Comparison of ENCODE assay signal across 9 cellular contexts in the genomic region with DNA sequence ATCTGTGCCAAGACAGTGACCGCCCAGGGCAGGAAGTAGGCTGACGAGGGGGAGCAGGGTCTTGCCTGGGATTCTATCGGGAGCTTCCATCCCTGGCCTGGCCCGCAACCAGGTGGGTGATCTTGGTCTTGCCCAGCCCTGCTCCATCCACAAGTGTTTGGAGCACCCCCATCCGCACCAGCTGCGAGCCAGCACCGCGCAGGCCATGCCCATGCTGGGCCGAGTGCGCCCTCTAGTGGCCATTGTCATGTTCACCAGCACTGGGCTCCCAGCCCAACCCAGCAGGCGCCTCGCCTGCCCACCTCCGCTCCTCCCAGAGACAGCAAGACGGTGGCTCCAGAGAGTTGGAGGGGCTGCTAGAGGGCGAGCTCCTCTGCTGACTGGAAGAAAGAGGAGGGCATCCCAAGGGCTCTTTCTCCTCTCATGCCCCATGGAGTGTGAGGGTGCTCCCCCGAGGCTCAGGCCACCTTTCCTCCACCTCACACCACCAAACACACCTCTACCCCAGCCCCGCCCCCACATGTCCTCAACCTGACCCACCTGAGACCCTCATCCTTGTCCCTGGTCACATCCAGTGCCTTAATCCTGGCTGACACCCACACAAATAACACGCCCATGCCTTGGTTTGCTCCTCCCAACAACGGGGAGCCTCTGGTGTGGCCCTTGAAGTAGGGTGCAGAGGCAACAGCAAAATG. TPM values are rescaled to one million over a fixed set of nuclear protein-coding genes. Genes with fewer than 3 reads are reported as not detected.
DNase-seq lines count a peak whose midpoint lies in the region; ATAC-seq, FAIRE-seq and TF ChIP-seq lines count a peak whose summit lies in the region.
"Had no signal": no experiment of that assay in that cellular context is flagged by ENCODE, and none has a peak within 500 bp of the region (broad histone marks: within the 10 kb centered on the region; RNA-seq: fewer than 3 reads in every experiment).

No MANE protein-coding gene starts in this region.

- H2AFZ ChIP-seq in PC-3 (ENCODE audit: low read length) = no peak overlapping the region; the same call in 1 of the 2 replicates

- peak; percentile 92 for DNase-seq in D721Med (ENCODE audit: insufficient read length, low spot score)
- peak; percentile 62 for DNase-seq in HTR-8/SVneo (ENCODE audit: insufficient read length, low spot score)
- DNase-seq in PC-3 = peak; percentile 78
- peak; percentile 89 for DNase-seq in activated T-cell treated with anti-CD3 and anti-CD28 coated beads, Interleukin-2, amount 50 U/mL, for 24 hours
- peak; percentile 50 for DNase-seq in fibroblast of gingiva (ENCODE audit: low read depth)
- DNase-seq in natural killer cell treated with Interleukin-12 subunit alpha and Interleukin-12 subunit beta and Interleukin-15 and Interleukin-18, amount 100 ng/mL, for 72 hours (ENCODE audit: low spot score) = peak; percentile 82
- DNase-seq in stimulated activated naive CD4-positive, alpha-beta T cell treated with Interleukin-2 at 50 U/mL for 16 hours (lab: John Stamatoyannopoulos, UW) = peak; percentile 68

- intact Hi-C loops in PC-3 (cut with micrococcal nuclease) = loop anchor here (1.0 to 2.0 kb wide), 2 partner anchors 37 to 46 kb away; partner anchors contain the start of gene HAUS7

- no peak overlapping the region for H3K9ac ChIP-seq in PC-3 (ENCODE audit: low read length)

- no peaks in the 10 kb centered on the region for H3F3A ChIP-seq in PC-3 (ENCODE audit: low read length, unreplicated experiment)

- no peak overlapping the region for H3K4me3 ChIP-seq in PC-3 (ENCODE audit: low read length)

- H3K27me3 Mint-ChIP-seq in activated T-cell treated with anti-CD3 and anti-CD28 coated beads, Interleukin-2, amount 50 U/mL, for 24 hours = peaks cover 10% of the 10 kb centered on the region
- H3K27me3 Mint-ChIP-seq in natural killer cell treated with Interleukin-12 subunit alpha and Interleukin-12 subunit beta and Interleukin-15 and Interleukin-18, amount 100 ng/mL, for 72 hours = no peaks in the 10 kb centered on the region

- peaks cover 5% of the 10 kb centered on the region for H3K4me1 Mint-ChIP-seq in activated T-cell treated with anti-CD3 and anti-CD28 coated beads, Interleukin-2, amount 50 U/mL, for 24 hours (ENCODE audit: low read depth)
- H3K4me1 Mint-ChIP-seq in natural killer cell treated with Interleukin-12 subunit alpha and Interleukin-12 subunit beta and Interleukin-15 and Interleukin-18, amount 100 ng/mL, for 72 hours (ENCODE audit: low read depth in 2 of 2) = peaks cover 0 to 2% of the 10 kb centered on the region in 2 donors

- POLR2A ChIA-PET in PC-3 (lab: Charles Lee; ENCODE audit: unreplicated experiment) = no interaction called here

- H4K20me1 ChIP-seq in PC-3 (ENCODE audit: low read length) = no peaks in the 10 kb centered on the region

- TF ChIP-seq CTCF in D721Med (IDR thresholded peaks at IDR 0.05; ENCODE audit: insufficient read depth, missing control alignments) = peak; percentile 70
- TF ChIP-seq CTCF in PC-3 (conservative IDR thresholded peaks at IDR 0.05; ENCODE audit: low read depth, low read length) = peak; percentile 86

- no peaks in the 10 kb centered on the region for H3K27me3 ChIP-seq in PC-3 (ENCODE audit: low read length)

- ATAC-seq in GM21367 (IDR thresholded peaks at IDR 0.05; ENCODE audit: unreplicated experiment) = peak; percentile 91
- peak; percentile 98 for ATAC-seq in PC-3
- ATAC-seq in natural killer cell treated with Interleukin-12 subunit alpha and Interleukin-12 subunit beta and Interleukin-15 and Interleukin-18, amount 100 ng/mL, for 72 hours = peak; percentile 88 to 93

- no peaks in the 10 kb centered on the region for H3K9me2 ChIP-seq in PC-3 (replicated peaks; ENCODE audit: low read length)

- no TSS peak for BruUV-seq in PC-3 (replicated peaks; lab: Mats Ljungman, UMichigan)

- CTCF ChIA-PET in PC-3 (lab: Charles Lee) = interaction anchor here (1.0 kb wide), 2 partner anchors 37 to 46 kb away, joined by 3 to 5 read pairs; partner anchors contain the start of gene HAUS7

- H3K36me3 ChIP-seq in PC-3 (ENCODE audit: low read depth, low read length) = no peaks in the 10 kb centered on the region

- no peaks in the 10 kb centered on the region for H3K9me3 Mint-ChIP-seq in activated T-cell treated with anti-CD3 and anti-CD28 coated beads, Interleukin-2, amount 50 U/mL, for 24 hours
- H3K9me3 Mint-ChIP-seq in natural killer cell treated with Interleukin-12 subunit alpha and Interleukin-12 subunit beta and Interleukin-15 and Interleukin-18, amount 100 ng/mL, for 72 hours = no peaks in the 10 kb centered on the region
- H3K9me3 Mint-ChIP-seq: dendritic cell treated with granulocyte-macrophage colony-stimulating factor and Interleukin-4, amounts not matched to agents 40 ng/mL and 50 ng/mL, for 4 days had no signal

- no peaks in the 10 kb centered on the region for H3K9me3 ChIP-seq in PC-3 (ENCODE audit: low read length)

- H3K27ac ChIP-seq in PC-3 (ENCODE audit: low read length) = no peak overlapping the region

- FAIRE-seq in D721Med (lab: Jason Lieb, UNC) = no peak
- no peak for FAIRE-seq in HTR-8/SVneo (lab: Jason Lieb, UNC)

- H3K4me3 Mint-ChIP-seq in activated T-cell treated with anti-CD3 and anti-CD28 coated beads, Interleukin-2, amount 50 U/mL, for 24 hours = no peak overlapping the region
- H3K4me3 Mint-ChIP-seq in natural killer cell treated with Interleukin-12 subunit alpha and Interleukin-12 subunit beta and Interleukin-15 and Interleukin-18, amount 100 ng/mL, for 72 hours = no peak overlapping the region
- H3K4me3 Mint-ChIP-seq: dendritic cell treated with granulocyte-macrophage colony-stimulating factor and Interleukin-4, amounts not matched to agents 40 ng/mL and 50 ng/mL, for 4 days had no signal

- H3K4me1 ChIP-seq in PC-3 (ENCODE audit: insufficient read depth, low read length) = no peaks in the 10 kb centered on the region

- peak overlapping the region; percentile 50; the same call in 1 of the 2 replicates for H3K4me2 ChIP-seq in PC-3 (ENCODE audit: low read length)

- no peaks in the 10 kb centered on the region for H3K36me3 Mint-ChIP-seq in activated T-cell treated with anti-CD3 and anti-CD28 coated beads, Interleukin-2, amount 50 U/mL, for 24 hours (ENCODE audit: low read depth)
- H3K36me3 Mint-ChIP-seq in natural killer cell treated with Interleukin-12 subunit alpha and Interleukin-12 subunit beta and Interleukin-15 and Interleukin-18, amount 100 ng/mL, for 72 hours = no peaks in the 10 kb centered on the region

- no peak overlapping the region for H3K27ac Mint-ChIP-seq in activated T-cell treated with anti-CD3 and anti-CD28 coated beads, Interleukin-2, amount 50 U/mL, for 24 hours
- H3K27ac Mint-ChIP-seq in natural killer cell treated with Interleukin-12 subunit alpha and Interleukin-12 subunit beta and Interleukin-15 and Interleukin-18, amount 100 ng/mL, for 72 hours = no peak overlapping the region
- H3K27ac Mint-ChIP-seq: dendritic cell treated with granulocyte-macrophage colony-stimulating factor and Interleukin-4, amounts not matched to agents 40 ng/mL and 50 ng/mL, for 4 days had no signal

- H3K79me2 ChIP-seq in PC-3 (ENCODE audit: low read length) = no peaks in the 10 kb centered on the region

RNA-seq across cellular contexts. Expression of gene ATP2B3, which starts 9.8 kb away (rescaled TPM):
- total RNA-seq in PC-3 (2014; rRNA removed) = not detected in 2 replicates
- total RNA-seq in natural killer cell treated with Interleukin-12 subunit alpha and Interleukin-12 subunit beta and Interleukin-15 and Interleukin-18, amount 100 ng/mL, for 72 hours = not detected

RNA-seq across cellular contexts. Expression of gene BGN, which starts 12.9 kb away (rescaled TPM):
- not detected in 2 replicates for total RNA-seq in PC-3 (2014; rRNA removed)
- total RNA-seq in natural killer cell treated with Interleukin-12 subunit alpha and Interleukin-12 subunit beta and Interleukin-15 and Interleukin-18, amount 100 ng/mL, for 72 hours = not detected

RNA-seq across cellular contexts. Expression of gene HAUS7, which starts 37.3 kb away (rescaled TPM):
- 34.1 and 46.0 TPM in 2 replicates for total RNA-seq in PC-3 (2014; rRNA removed)
- total RNA-seq in natural killer cell treated with Interleukin-12 subunit alpha and Interleukin-12 subunit beta and Interleukin-15 and Interleukin-18, amount 100 ng/mL, for 72 hours = 10 to 100 TPM; 39.0 to 70.6 TPM
